Comparison of ENCODE assay signal across 20 cellular contexts in the genomic region with DNA sequence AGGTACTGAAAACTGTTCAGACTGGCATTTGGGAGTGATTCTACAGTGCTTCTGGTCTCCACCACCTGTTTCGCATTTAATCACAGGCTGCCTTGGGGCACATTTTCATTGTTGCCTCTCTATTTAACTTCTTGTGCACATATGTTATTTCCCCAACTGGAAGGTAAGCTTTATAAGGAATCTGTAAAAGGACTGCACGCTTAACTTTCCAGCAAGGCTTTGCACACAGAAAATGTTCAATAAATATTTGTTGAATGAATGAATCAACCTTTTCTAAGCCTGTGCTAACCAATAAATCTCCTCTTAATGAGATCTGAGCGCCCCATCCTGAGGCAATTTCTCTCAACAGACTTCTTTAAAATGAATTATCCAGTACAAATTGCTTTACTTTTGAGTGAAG.
DNase-seq lines count a peak whose midpoint lies in the region; ATAC-seq and TF ChIP-seq lines count a peak whose summit lies in the region.
"Had no signal": no experiment of that assay in that cellular context is flagged by ENCODE, and none has a peak within 500 bp of the region (broad histone marks: within the 10 kb centered on the region; RNA-seq: fewer than 3 reads in every experiment).

No MANE protein-coding gene starts in this region.

- CTCF ChIA-PET in Panc1 (lab: Charles Lee) = no interaction called here

- in situ Hi-C loops in Panc1 (cut with HindIII; ENCODE audit: low pct_unique_long_range_greater_than_20kb, low sequenced_read_pairs) = no loop called here

- no peak overlapping the region for H3K4me3 ChIP-seq in Panc1 (ENCODE audit: low read depth in 2 of 2, low read length in 2 of 2)
- H3K4me3 ChIP-seq: BLaER1 treated with 17β-estradiol and CSF1 and Interleukin-3, amounts not matched to agents 10 nM and 100 nM; coronary artery had no signal

- intact Hi-C loops in Panc1 (cut with micrococcal nuclease; ENCODE audit: unreplicated experiment) = no loop called here

- no peaks in the 10 kb centered on the region for H3K27me3 ChIP-seq in Panc1 (ENCODE audit: control insufficient read depth, insufficient read depth, low read length)
- H3K27me3 ChIP-seq: BLaER1 treated with 17β-estradiol and CSF1 and Interleukin-3, amounts not matched to agents 10 nM and 100 nM had no signal

- peak; percentile 26 for DNase-seq in COLO668 (lab: John Stamatoyannopoulos, UW; ENCODE audit: unreplicated experiment)
- DNase-seq in HT-29 (ENCODE audit: low spot score) = peak; percentile 54
- DNase-seq in Panc1 (ENCODE audit: low read depth, low spot score) = no peak
- peak; percentile 38 for DNase-seq in myocyte (ENCODE audit: low read depth)
- no peak for DNase-seq in NCI-H146 (lab: John Stamatoyannopoulos, UW)
- DNase-seq in NCI-H446 (lab: John Stamatoyannopoulos, UW) = no peak
- DNase-seq: activated CD4-positive, alpha-beta T cell treated with anti-CD3 and anti-CD28 coated beads, Interleukin-2, amount 50 U/mL, for 4 hours; activated naive CD8-positive, alpha-beta T cell treated with anti-CD3 and anti-CD28 coated beads for 36 hours; DMS53; H7; Karpas-422; naive B cell; NCI-H1436; NCI-H510A treated with DMSO at 0.1 percent for 48 hours; posterior cingulate gyrus; small intestine; SW 1271 had no signal

- ATAC-seq in Panc1 = peak; percentile 5; the same call in 1 of the 2 replicates
- no peak for ATAC-seq in HG02938 (IDR thresholded peaks at IDR 0.05; ENCODE audit: unreplicated experiment)

- no peaks in the 10 kb centered on the region for H3K9me3 ChIP-seq in Panc1 (ENCODE audit: control insufficient read depth, insufficient read depth, low read depth, low read length)
- H3K9me3 ChIP-seq: BLaER1 treated with 17β-estradiol and CSF1 and Interleukin-3, amounts not matched to agents 10 nM and 100 nM had no signal

- H3K4me1 ChIP-seq in Panc1 (ENCODE audit: control insufficient read depth, insufficient read depth, low read length) = peaks cover 74% of the 10 kb centered on the region
- H3K4me1 ChIP-seq: BLaER1 treated with 17β-estradiol and CSF1 and Interleukin-3, amounts not matched to agents 10 nM and 100 nM had no signal

- no peak for TF ChIP-seq CTCF in Panc1 (IDR thresholded peaks at IDR 0.05)

- POLR2A ChIA-PET in Panc1 (lab: Charles Lee) = interaction anchor here (1.8 kb wide), 1 partner anchor 74 kb away, joined by 4 read pairs; no protein-coding TSS in a partner anchor

- no peaks in the 10 kb centered on the region for H3K36me3 ChIP-seq in Panc1 (ENCODE audit: control insufficient read depth, insufficient read depth, low read length)
- H3K36me3 ChIP-seq: BLaER1 treated with 17β-estradiol and CSF1 and Interleukin-3, amounts not matched to agents 10 nM and 100 nM had no signal

- peak overlapping the region; percentile 100 for H3K27ac ChIP-seq in Panc1 (ENCODE audit: low read length)
- H3K27ac ChIP-seq: BLaER1 treated with 17β-estradiol and CSF1 and Interleukin-3, amounts not matched to agents 10 nM and 100 nM; coronary artery had no signal

- no TSS peak for BruUV-seq in Panc1 (replicated peaks; lab: Mats Ljungman, UMichigan)

Comparison
In these comparisons a context has a peak if more than half of its experiments do, and no peak if none do; other contexts are left out.
1. DNase-seq: peak in COLO668 (single experiment), HT-29 (single experiment) and myocyte (single experiment); none in Panc1 (single experiment), NCI-H146 (single experiment) and NCI-H446 (0 of 2).